ENCODE assay signal across 8 cellular contexts in genomic region chr2:101120124-101120996, GRCh38. TPM values are rescaled to one million over a fixed set of nuclear protein-coding genes. Genes with fewer than 3 reads are reported as not detected.
DNase-seq lines count a peak whose midpoint lies in the region; ATAC-seq, FAIRE-seq and TF ChIP-seq lines count a peak whose summit lies in the region.

No MANE protein-coding gene starts in this region.

- peaks cover 71 to 76% of the 10 kb centered on the region in 2 experiments for H3K4me1 ChIP-seq in HCT116 (ENCODE audit: control insufficient read depth in 1 of 2, insufficient read depth in 2 of 2, low read length in 2 of 2)
- peaks cover 15 to 23% of the 10 kb centered on the region in 2 donors for H3K4me1 ChIP-seq in small intestine (ENCODE audit: control insufficient read depth in 2 of 2, insufficient read depth in 1 of 2, low read depth in 1 of 2, low read length in 1 of 2)

- H3K36me3 ChIP-seq in HCT116 (ENCODE audit: control insufficient read depth in 1 of 2, insufficient read depth in 2 of 2, low read length in 2 of 2) (no peaks in the 10 kb centered on the region), small intestine (ENCODE audit: control insufficient read depth in 2 of 2, insufficient read depth in 2 of 2, low read length in 2 of 2) (no peaks in the 10 kb centered on the region)

- H3K27me3 ChIP-seq in HCT116 (ENCODE audit: insufficient read depth, low read length) (no peaks in the 10 kb centered on the region), small intestine (ENCODE audit: control insufficient read depth in 2 of 2, insufficient read depth in 2 of 2, low read length in 2 of 2) (no peaks in the 10 kb centered on the region)

- RAD21 ChIA-PET in HCT116 (lab: Charles Lee; ENCODE audit: low non-redundant PET in 1 of 2, low total read pairs in 2 of 2, uncharacterized antibody in 2 of 2, unreplicated experiment in 2 of 2), result interaction anchor here in 1 of 2 experiments (0.5 kb wide), 1 partner anchor 31 kb away, joined by 3 read pairs; the partner anchor contains the start of gene TBC1D8

- H3K27ac ChIP-seq in HCT116 (ENCODE audit: low read depth, low read length), result peak overlapping the region; percentile 51
- peak overlapping the region; percentile 88 to 93 for H3K27ac ChIP-seq in small intestine (ENCODE audit: low read depth in 1 of 2, low read length in 1 of 2)

- H3K9me3 ChIP-seq in HCT116 (ENCODE audit: control insufficient read depth in 1 of 2, insufficient read depth in 1 of 2, low read depth in 1 of 2, low read length in 2 of 2), result no peaks in the 10 kb centered on the region
- H3K9me3 ChIP-seq in small intestine (ENCODE audit: control insufficient read depth, low read depth), result no peaks in the 10 kb centered on the region

- POLR2A ChIA-PET in HCT116 (lab: Charles Lee), result interaction anchor here (1.0 to 2.6 kb wide), 2 partner anchors 26 to 85 kb away, joined by 3 to 9 read pairs; no protein-coding TSS in a partner anchor

- BruUV-seq in HCT116 (replicated peaks; lab: Mats Ljungman, UMichigan), result no TSS peak

- DNase-seq in HCT116 (ENCODE audit: low read depth, low spot score) (peak; percentile 85), SW480 (ENCODE audit: low spot score) (peak; percentile 92), Right ventricle myocardium superior (peak; percentile 80), small intestine (peak; percentile 98), NCI-H524 treated with DMSO at 0.1 percent for 48 hours (lab: John Stamatoyannopoulos, UW) (no peak), NCI-H1105 (lab: John Stamatoyannopoulos, UW) (no peak)

- peak overlapping the region; percentile 45 for H3K9ac ChIP-seq in HCT116 (ENCODE audit: low read length)

- TF ChIP-seq RAD21 in HCT116 (IDR thresholded peaks at IDR 0.05; ENCODE audit: low read depth), result peak; percentile 28; the same call in 1 of the 2 replicates

- intact Hi-C loops in HCT116 (cut with micrococcal nuclease), result no loop called here
- intact Hi-C loops in Right ventricle myocardium superior (cut with DNase I), result no loop called here

- no peak overlapping the region for H2AFZ ChIP-seq in HCT116 (ENCODE audit: low read depth, low read length, poor library complexity, severe bottlenecking)

- H4K20me1 ChIP-seq in HCT116 (ENCODE audit: insufficient read depth), result no peaks in the 10 kb centered on the region

- TF ChIP-seq CTCF in HCT116 (IDR thresholded peaks at IDR 0.05 in 2 of 3, conservative IDR thresholded peaks at IDR 0.05 in 1 of 3; ENCODE audit: borderline replicate concordance in 1 of 3, insufficient read depth in 1 of 3, low read depth in 2 of 3, low read length in 2 of 3), result no peak

- ATAC-seq in HCT116, result peak; percentile 67
- ATAC-seq in Right ventricle myocardium superior (ENCODE audit: poor library complexity), result peak; percentile 88
- ATAC-seq in HG03520 (IDR thresholded peaks at IDR 0.05; ENCODE audit: unreplicated experiment), result no peak
- ATAC-seq in HG03108 (IDR thresholded peaks at IDR 0.05; ENCODE audit: unreplicated experiment), result no peak

- WGBS in small intestine, 3 donors, result 45 to 66% (median 54%) methylated on average over 11 of the region's 11 CpGs

- H3K9me2 ChIP-seq in HCT116 (ENCODE audit: insufficient read depth), result no peaks in the 10 kb centered on the region

- H3K79me2 ChIP-seq in HCT116 (ENCODE audit: insufficient read depth, low read length), result peaks cover 77% of the 10 kb centered on the region

- no peak for FAIRE-seq in small intestine (lab: Jason Lieb, UNC)

- CTCF ChIA-PET in HCT116 (lab: Charles Lee), result interaction anchor here (0.8 to 1.8 kb wide), 3 partner anchors 33 to 1120 kb away, joined by 3 to 5 read pairs (median 3); no protein-coding TSS in a partner anchor

- peak overlapping the region; percentile 68 for H3K4me2 ChIP-seq in HCT116 (ENCODE audit: low read length)

- no peak for TF ChIP-seq POLR2A in HCT116 (IDR thresholded peaks at IDR 0.05; ENCODE audit: borderline replicate concordance, extremely low read depth, insufficient read depth, insufficient read length)

- H3K4me3 ChIP-seq in HCT116 (replicated peaks in 1 of 2; ENCODE audit: low read depth in 1 of 2, low read length in 2 of 2), result no peak overlapping the region; a peak in 1 of 4 replicates
- H3K4me3 ChIP-seq in small intestine (ENCODE audit: low read depth in 1 of 2, low read length in 2 of 2), result no peak overlapping the region

TF ChIP-seq in HCT116, 20 proteins besides CTCF, POLR2A, EP300 and RAD21:
- TF ChIP-seq TCF7L2 (IDR thresholded peaks at IDR 0.05; ENCODE audit: borderline replicate concordance, extremely low read depth, insufficient read depth, insufficient read length) (no peak), CBX3 (IDR thresholded peaks at IDR 0.05; ENCODE audit: low read depth) (peak; percentile 99), CEBPB (IDR thresholded peaks at IDR 0.05; ENCODE audit: low read depth) (peak; percentile 76), REST (IDR thresholded peaks at IDR 0.05; ENCODE audit: low read depth) (no peak), MAX (IDR thresholded peaks at IDR 0.05) (peak; percentile 99), FOSL1 (IDR thresholded peaks at IDR 0.05; ENCODE audit: low read depth) (peak; percentile 90), EZH2 (IDR thresholded peaks at IDR 0.05) (no peak), ZFX (IDR thresholded peaks at IDR 0.05) (no peak), SRF (IDR thresholded peaks at IDR 0.05; ENCODE audit: low read depth) (peak; percentile 69), ZNF274 (IDR thresholded peaks at IDR 0.05; ENCODE audit: low read depth, low read length) (no peak), SP1 (IDR thresholded peaks at IDR 0.05; ENCODE audit: low read depth) (peak; percentile 93), ZBTB33 (IDR thresholded peaks at IDR 0.05; ENCODE audit: extremely low read depth, insufficient replicate concordance, low read length) (no peak), ATF3 (IDR thresholded peaks at IDR 0.05) (no peak), EGR1 (IDR thresholded peaks at IDR 0.05; ENCODE audit: low read depth) (peak; percentile 84), JUND (IDR thresholded peaks at IDR 0.05) (peak; percentile 92), ELF1 (IDR thresholded peaks at IDR 0.05; ENCODE audit: borderline replicate concordance, low read depth) (no peak), POLR2AphosphoS5 (IDR thresholded peaks at IDR 0.05; ENCODE audit: low read depth, low read length) (peak; percentile 66), SIN3A (IDR thresholded peaks at IDR 0.05; ENCODE audit: low read depth) (peak; percentile 89), YY1 (IDR thresholded peaks at IDR 0.05; ENCODE audit: extremely low read depth, insufficient replicate concordance, low read depth, low read length) (no peak), EZH2phosphoT487 (IDR thresholded peaks at IDR 0.05; ENCODE audit: borderline replicate concordance) (no peak)
TF ChIP-seq in HCT116: peak in this region for 10.

RNA-seq across cellular contexts. Expression of gene TBC1D8, which starts 30.8 kb away (rescaled TPM):
- total RNA-seq in HCT116 (2021; ENCODE audit: unreplicated experiment) (44.0 TPM), Right ventricle myocardium superior (51.4 TPM)
- 38.6 and 44.2 TPM in 2 replicates for polyA plus RNA-seq in HCT116 (2012)
- 100 to 1,000 TPM in 1 of 3 donors, 10 to 100 TPM in 2; 12.6 to 113 (median 43.0) TPM for polyA plus RNA-seq in small intestine

Comparison
In these comparisons a context has a peak if more than half of its experiments do, and no peak if none do; other contexts are left out.
1. ATAC-seq: peak in HCT116 (single experiment) and Right ventricle myocardium superior (single experiment); none in HG03520 (single experiment) and HG03108 (single experiment).
2. DNase-seq: peak in HCT116 (single experiment), SW480 (single experiment), Right ventricle myocardium superior (single experiment) and small intestine (single experiment); none in NCI-H524 treated with DMSO at 0.1 percent for 48 hours (single experiment) and NCI-H1105 (single experiment).